In genomic region chr4:124804584-124804983, GRCh38 we compare ENCODE assay signal across 12 cellular contexts.
DNase-seq lines count a peak whose midpoint lies in the region; ATAC-seq and TF ChIP-seq lines count a peak whose summit lies in the region.
"Had no signal": no experiment of that assay in that cellular context is flagged by ENCODE, and none has a peak within 500 bp of the region (broad histone marks: within the 10 kb centered on the region; RNA-seq: fewer than 3 reads in every experiment).

No MANE protein-coding gene starts in this region.

- ATAC-seq in GM18502 (IDR thresholded peaks at IDR 0.05; ENCODE audit: poor library complexity, unreplicated experiment), result peak; percentile 83
- ATAC-seq in GM21390 (IDR thresholded peaks at IDR 0.05; ENCODE audit: unreplicated experiment), result peak; percentile 85
- peak; percentile 82 for ATAC-seq in HG03139 (IDR thresholded peaks at IDR 0.05; ENCODE audit: unreplicated experiment)
- ATAC-seq: heart left ventricle had no signal

- TF ChIP-seq CTCF in GM13977 (IDR thresholded peaks at IDR 0.05; ENCODE audit: extremely low read depth, insufficient read depth, missing control alignments), result no peak

- in situ Hi-C loops in GM13977 (cut with MboI; ENCODE audit: low pct_unique_long_range_greater_than_20kb, low sequenced_read_pairs, unreplicated experiment), result no loop called here

- DNase-seq in dedifferentiated amniotic fluid mesenchymal stem cell (ENCODE audit: extremely low spot score), result peak; percentile 17
- DNase-seq in NCI-H1694 (lab: John Stamatoyannopoulos, UW), result no peak
- DNase-seq in MV-4-11 (lab: John Stamatoyannopoulos, UW), result no peak
- no peak for DNase-seq in GM13977 (ENCODE audit: low spot score)
- DNase-seq in HT-29 (ENCODE audit: low spot score), result no peak
- DNase-seq: activated T-cell treated with anti-CD3 and anti-CD28 coated beads for 4 hours; central memory CD4-positive, alpha-beta T cell; heart left ventricle; mesendoderm had no signal
